11 cellular contexts compared by ENCODE assay signal in genomic region chr11:100684101-100685065, GRCh38. TPM values are rescaled to one million over a fixed set of nuclear protein-coding genes. Genes with fewer than 3 reads are reported as not detected.
DNase-seq lines count a peak whose midpoint lies in the region; ATAC-seq and TF ChIP-seq lines count a peak whose summit lies in the region.
"Had no signal": no experiment of that assay in that cellular context is flagged by ENCODE, and none has a peak within 500 bp of the region (broad histone marks: within the 10 kb centered on the region; RNA-seq: fewer than 3 reads in every experiment).

No MANE protein-coding gene starts in this region.

- peaks cover 0 to 36% of the 10 kb centered on the region in 2 donors for H3K27me3 ChIP-seq in left lung

- H3K4me3 Mint-ChIP-seq in activated T-helper 2 cell treated with anti-CD3 and anti-CD28 coated beads, Interferon-gamma antibody, Interleukin-2, Interleukin-4, amounts not matched to agents 10 μg/mL and 5 μg/mL and 100 μg/mL, durations not matched to agents 14 hours and 24 hours and 36 hours (ENCODE audit: low read depth) = no peak overlapping the region
- H3K4me3 Mint-ChIP-seq: activated naive CD4-positive, alpha-beta T cell treated with anti-CD3 and anti-CD28 coated beads, Interleukin-2, amount 10 ng/mL, durations not matched to agents 7 days and 5 days had no signal

- no peak overlapping the region for H3K4me3 ChIP-seq in left lung

- H3K36me3 Mint-ChIP-seq in activated T-helper 2 cell treated with anti-CD3 and anti-CD28 coated beads, Interferon-gamma antibody, Interleukin-2, Interleukin-4, amounts not matched to agents 10 μg/mL and 5 μg/mL and 100 μg/mL, durations not matched to agents 14 hours and 24 hours and 36 hours (ENCODE audit: low read depth) = no peaks in the 10 kb centered on the region
- H3K36me3 Mint-ChIP-seq: activated naive CD4-positive, alpha-beta T cell treated with anti-CD3 and anti-CD28 coated beads, Interleukin-2, amount 10 ng/mL, durations not matched to agents 7 days and 5 days had no signal

- H3K27ac Mint-ChIP-seq in activated T-helper 2 cell treated with anti-CD3 and anti-CD28 coated beads, Interferon-gamma antibody, Interleukin-2, Interleukin-4, amounts not matched to agents 10 μg/mL and 5 μg/mL and 100 μg/mL, durations not matched to agents 14 hours and 24 hours and 36 hours = no peak overlapping the region
- H3K27ac Mint-ChIP-seq: activated naive CD4-positive, alpha-beta T cell treated with anti-CD3 and anti-CD28 coated beads, Interleukin-2, amount 10 ng/mL, durations not matched to agents 7 days and 5 days had no signal

- H3K9me3 ChIP-seq in left lung = no peaks in the 10 kb centered on the region

- DNase-seq in A172 (ENCODE audit: low spot score) (peak; percentile 30), dermis blood vessel endothelial cell (peak; percentile 18), DMS114 treated with DMSO at 0.1 percent for 48 hours (lab: John Stamatoyannopoulos, UW; ENCODE audit: unreplicated experiment) (no peak), left lung (no peak)
- DNase-seq in stimulated activated CD4-positive, alpha-beta T cell treated with anti-CD3 and anti-CD28 coated beads, Interleukin-2, amount 100 ng/mL, for 24 hours = no peak
- DNase-seq in activated T-helper 2 cell treated with anti-CD3 and anti-CD28 coated beads, Interferon-gamma antibody, Interleukin-2, Interleukin-4, amounts not matched to agents 10 μg/mL and 5 μg/mL and 100 μg/mL, durations not matched to agents 14 hours and 24 hours and 36 hours (ENCODE audit: low spot score) = no peak
- DNase-seq: activated naive CD4-positive, alpha-beta T cell treated with anti-CD3 and anti-CD28 coated beads, Interleukin-2, amount 10 ng/mL, durations not matched to agents 7 days and 5 days; DND-41; NCI-H2081 had no signal

- peaks cover 8% of the 10 kb centered on the region for H3K4me1 Mint-ChIP-seq in activated T-helper 2 cell treated with anti-CD3 and anti-CD28 coated beads, Interferon-gamma antibody, Interleukin-2, Interleukin-4, amounts not matched to agents 10 μg/mL and 5 μg/mL and 100 μg/mL, durations not matched to agents 14 hours and 24 hours and 36 hours (ENCODE audit: low read depth)

- no peak for TF ChIP-seq CTCF in left lung (IDR thresholded peaks at IDR 0.05)

- intact Hi-C loops in left lung (cut with DNase I) = loop anchor here in 1 of 2 donors (5.0 kb wide), 2 partner anchors 173 to 248 kb away; no protein-coding TSS in a partner anchor
- intact Hi-C loops in activated T-helper 2 cell treated with anti-CD3 and anti-CD28 coated beads, Interferon-gamma antibody, Interleukin-2, Interleukin-4, amounts not matched to agents 10 μg/mL and 5 μg/mL and 100 μg/mL, durations not matched to agents 14 hours and 24 hours and 36 hours (cut with micrococcal nuclease) = loop anchor here (5.0 kb wide), 1 partner anchor 243 kb away; no protein-coding TSS in a partner anchor

- no peaks in the 10 kb centered on the region for H3K9me3 Mint-ChIP-seq in activated T-helper 2 cell treated with anti-CD3 and anti-CD28 coated beads, Interferon-gamma antibody, Interleukin-2, Interleukin-4, amounts not matched to agents 10 μg/mL and 5 μg/mL and 100 μg/mL, durations not matched to agents 14 hours and 24 hours and 36 hours

- peaks cover 3% of the 10 kb centered on the region in 2 donors for H3K4me1 ChIP-seq in left lung

- H3K36me3 ChIP-seq in left lung = no peaks in the 10 kb centered on the region

- peak; percentile 31 for ATAC-seq in GM19455 (IDR thresholded peaks at IDR 0.05; ENCODE audit: unreplicated experiment)
- ATAC-seq in HG03280 (IDR thresholded peaks at IDR 0.05; ENCODE audit: unreplicated experiment) = peak; percentile 26
- ATAC-seq in left lung = no peak

- H3K27ac ChIP-seq in left lung = no peak overlapping the region

- H3K27me3 Mint-ChIP-seq in activated T-helper 2 cell treated with anti-CD3 and anti-CD28 coated beads, Interferon-gamma antibody, Interleukin-2, Interleukin-4, amounts not matched to agents 10 μg/mL and 5 μg/mL and 100 μg/mL, durations not matched to agents 14 hours and 24 hours and 36 hours (ENCODE audit: low read depth) = peaks cover 30% of the 10 kb centered on the region

RNA-seq across cellular contexts. Expression of gene ARHGAP42, which starts 2.7 kb away (rescaled TPM):
- 15.8 and 17.1 TPM in 2 replicates for total RNA-seq in A172 (2014; rRNA removed; shearing (Covaris generic))
- total RNA-seq in dermis blood vessel endothelial cell (6.0 and 13.4 TPM in 2 replicates), left lung (10 to 100 TPM; 17.1 to 18.3 TPM)
- 0.16 TPM in 2 replicates for total RNA-seq in activated T-helper 2 cell treated with anti-CD3 and anti-CD28 coated beads, Interferon-gamma antibody, Interleukin-2, Interleukin-4, amounts not matched to agents 10 μg/mL and 5 μg/mL and 100 μg/mL, durations not matched to agents 14 hours and 24 hours and 36 hours

Comparison
In these comparisons a context has a peak if more than half of its experiments do, and no peak if none do; other contexts are left out.
1. DNase-seq: peak in A172 (single experiment) and dermis blood vessel endothelial cell (single experiment); none in stimulated activated CD4-positive, alpha-beta T cell treated with anti-CD3 and anti-CD28 coated beads, Interleukin-2, amount 100 ng/mL, for 24 hours (0 of 2), DMS114 treated with DMSO at 0.1 percent for 48 hours (single experiment), left lung (0 of 2) and activated T-helper 2 cell treated with anti-CD3 and anti-CD28 coated beads, Interferon-gamma antibody, Interleukin-2, Interleukin-4, amounts not matched to agents 10 μg/mL and 5 μg/mL and 100 μg/mL, durations not matched to agents 14 hours and 24 hours and 36 hours (single experiment).